7 cellular contexts compared by ENCODE assay signal in genomic region chr4:25312496-25313193, GRCh38. TPM values are rescaled to one million over a fixed set of nuclear protein-coding genes. Genes with fewer than 3 reads are reported as not detected.
A peak's percentile ranks its signal among the peaks of the same experiment; 100 is the strongest.
DNase-seq lines count a peak whose midpoint lies in the region; ATAC-seq and FAIRE-seq lines count a peak whose summit lies in the region.

A gene with protein sequence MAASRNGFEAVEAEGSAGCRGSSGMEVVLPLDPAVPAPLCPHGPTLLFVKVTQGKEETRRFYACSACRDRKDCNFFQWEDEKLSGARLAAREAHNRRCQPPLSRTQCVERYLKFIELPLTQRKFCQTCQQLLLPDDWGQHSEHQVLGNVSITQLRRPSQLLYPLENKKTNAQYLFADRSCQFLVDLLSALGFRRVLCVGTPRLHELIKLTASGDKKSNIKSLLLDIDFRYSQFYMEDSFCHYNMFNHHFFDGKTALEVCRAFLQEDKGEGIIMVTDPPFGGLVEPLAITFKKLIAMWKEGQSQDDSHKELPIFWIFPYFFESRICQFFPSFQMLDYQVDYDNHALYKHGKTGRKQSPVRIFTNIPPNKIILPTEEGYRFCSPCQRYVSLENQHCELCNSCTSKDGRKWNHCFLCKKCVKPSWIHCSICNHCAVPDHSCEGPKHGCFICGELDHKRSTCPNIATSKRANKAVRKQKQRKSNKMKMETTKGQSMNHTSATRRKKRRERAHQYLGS (plus strand): TSS chr4:25312774. CDS start chr4:25312810, 36 bp downstream.

- peak; percentile 93 for FAIRE-seq in GM18507 (lab: Jason Lieb, UNC)

- ATAC-seq in HG02981 (IDR thresholded peaks at IDR 0.05; ENCODE audit: unreplicated experiment) (peak; percentile 86), sciatic nerve (peak; percentile 98)

- intact Hi-C loops in sciatic nerve (cut with DNase I), result no loop called here

- peak; percentile 76 for DNase-seq in GM18507 (ENCODE audit: extremely low spot score, insufficient read length, low read depth)
- peak; percentile 70 for DNase-seq in NCI-H2029 (lab: John Stamatoyannopoulos, UW)
- peak; percentile 79 for DNase-seq in T-helper 22 cell (ENCODE audit: low read depth)
- DNase-seq in astrocyte of the hippocampus (ENCODE audit: low read depth, low spot score), result peak; percentile 96
- peak; percentile 43 to 92 (median 82) for DNase-seq in hypothalamus (lab: John Stamatoyannopoulos, UW)
- peak; percentile 95 for DNase-seq in sciatic nerve (ENCODE audit: low spot score)

RNA-seq across cellular contexts. Expression of the gene that starts here (rescaled TPM):
- total RNA-seq in sciatic nerve, result 13.9 TPM

Comparison
In these comparisons a context has a peak if more than half of its experiments do, and no peak if none do; other contexts are left out.
1. Peak in every context shown above with its lines: DNase-seq and ATAC-seq.